Comparison of ENCODE assay signal across 9 cellular contexts in genomic region chr12:104050436-104050835, GRCh38. TPM values are rescaled to one million over a fixed set of nuclear protein-coding genes. Genes with fewer than 3 reads are reported as not detected.
DNase-seq lines count a peak whose midpoint lies in the region; ATAC-seq and TF ChIP-seq lines count a peak whose summit lies in the region.
"Had no signal": no experiment of that assay in that cellular context is flagged by ENCODE, and none has a peak within 500 bp of the region (broad histone marks: within the 10 kb centered on the region; RNA-seq: fewer than 3 reads in every experiment).

No MANE protein-coding gene starts in this region.

- H3K27me3 ChIP-seq in MM.1S (replicated peaks; ENCODE audit: insufficient read depth, low read length) (no peaks in the 10 kb centered on the region), dorsolateral prefrontal cortex (peaks cover 0 to 7% (median 0%) of the 10 kb centered on the region in 45 donors), mucosa of rectum (ENCODE audit: control insufficient read depth in 2 of 2, insufficient read depth in 2 of 2, low read length in 2 of 2) (peaks cover 5 to 10% of the 10 kb centered on the region in 2 donors), upper lobe of left lung (no peaks in the 10 kb centered on the region)

- DNase-seq in MM.1S (no peak), dorsolateral prefrontal cortex (no peak), upper lobe of left lung (no peak), NCI-H2081 (lab: John Stamatoyannopoulos, UW) (no peak)
- DNase-seq in stimulated activated CD4-positive, alpha-beta T cell treated with anti-CD3 and anti-CD28 coated beads, Interleukin-1b, Interleukin-23, amount 100 ng/mL, for 48 hours = no peak
- DNase-seq: activated naive CD4-positive, alpha-beta T cell; NCI-H510A had no signal

- H3K4me2 ChIP-seq in MM.1S (ENCODE audit: low read depth, low read length) = peak overlapping the region; percentile 63

- no peaks in the 10 kb centered on the region for H3K9me2 ChIP-seq in MM.1S (replicated peaks; ENCODE audit: insufficient read depth, low read length)

- H3K4me3 ChIP-seq in MM.1S (ENCODE audit: low read length) = no peak overlapping the region; the same call in 1 of the 2 replicates
- peak overlapping the region in 54 of 59 donors; percentile 2 to 63 (median 40) for H3K4me3 ChIP-seq in dorsolateral prefrontal cortex
- peak overlapping the region; percentile 59 to 66 for H3K4me3 ChIP-seq in mucosa of rectum (ENCODE audit: low read length in 2 of 2)
- peak overlapping the region in 3 of 4 donors; percentile 35 to 52 (median 50) for H3K4me3 ChIP-seq in upper lobe of left lung

- no peak overlapping the region for H3K9ac ChIP-seq in MM.1S (ENCODE audit: low read length)
- peak overlapping the region; percentile 14 to 49 for H3K9ac ChIP-seq in mucosa of rectum (ENCODE audit: low read depth in 1 of 2, low read length in 2 of 2)

- no peak for TF ChIP-seq CTCF in MM.1S (IDR thresholded peaks at IDR 0.05; ENCODE audit: low read length)
- no peak for TF ChIP-seq CTCF in dorsolateral prefrontal cortex (IDR thresholded peaks at IDR 0.05 in 54 of 56, conservative IDR thresholded peaks at IDR 0.05 in 2 of 56; ENCODE audit: low read depth in 1 of 56, partially characterized antibody in 56 of 56)
- TF ChIP-seq CTCF in upper lobe of left lung (IDR thresholded peaks at IDR 0.05) = no peak

- peaks cover 2% of the 10 kb centered on the region; the same call in 1 of the 2 replicates for H3K4me1 ChIP-seq in MM.1S (ENCODE audit: low read length)
- peaks cover 0 to under 1% of the 10 kb centered on the region in 2 donors for H3K4me1 ChIP-seq in mucosa of rectum (ENCODE audit: control insufficient read depth in 2 of 2, insufficient read depth in 2 of 2, low read length in 2 of 2)
- H3K4me1 ChIP-seq in upper lobe of left lung = peaks cover under 1 to 13% (median 8%) of the 10 kb centered on the region in 4 donors

- no peak for TF ChIP-seq EP300 in upper lobe of left lung (IDR thresholded peaks at IDR 0.05)

- no peaks in the 10 kb centered on the region for H3K9me3 ChIP-seq in MM.1S (replicated peaks; ENCODE audit: insufficient read depth, low read length)
- no peaks in the 10 kb centered on the region for H3K9me3 ChIP-seq in mucosa of rectum (ENCODE audit: control insufficient read depth in 2 of 2, low read length in 2 of 2)
- no peaks in the 10 kb centered on the region for H3K9me3 ChIP-seq in upper lobe of left lung

- H3K36me3 ChIP-seq in MM.1S (replicated peaks; ENCODE audit: insufficient read depth, low read length) (no peaks in the 10 kb centered on the region), mucosa of rectum (ENCODE audit: control insufficient read depth in 2 of 2, insufficient read depth in 2 of 2, low read length in 2 of 2) (no peaks in the 10 kb centered on the region), upper lobe of left lung (no peaks in the 10 kb centered on the region)

- peak in 1 of 2 donors; percentile 47 for ATAC-seq in upper lobe of left lung (ENCODE audit: low FRiP score in 2 of 2)
- no peak for ATAC-seq in HG03280 (IDR thresholded peaks at IDR 0.05; ENCODE audit: unreplicated experiment)

- no peaks in the 10 kb centered on the region for H3F3A ChIP-seq in MM.1S (ENCODE audit: insufficient read depth, low read length)

- H3K79me2 ChIP-seq in MM.1S (ENCODE audit: low read length) = no peaks in the 10 kb centered on the region

- WGBS in upper lobe of left lung, 2 donors = 31 to 48% methylated on average over 3 of the region's 3 CpGs

- TF ChIP-seq POLR2A in upper lobe of left lung (IDR thresholded peaks at IDR 0.05) = no peak

- H4K20me1 ChIP-seq in MM.1S (ENCODE audit: insufficient read depth, low read length) = no peaks in the 10 kb centered on the region

- peak overlapping the region; percentile 53; the same call in 1 of the 2 replicates for H2AFZ ChIP-seq in MM.1S (ENCODE audit: low read length)

- H3K27ac ChIP-seq in MM.1S (ENCODE audit: low read length) (no peak overlapping the region), dorsolateral prefrontal cortex (no peak overlapping the region), mucosa of rectum (ENCODE audit: low read depth in 2 of 2, low read length in 2 of 2) (peak overlapping the region; percentile 11 to 26), upper lobe of left lung (peak overlapping the region in 2 of 4 donors; percentile 26 to 53)

- intact Hi-C loops in dorsolateral prefrontal cortex (cut with DNase I) = no loop called here

RNA-seq across cellular contexts. Expression of gene GLT8D2, which starts 0.4 kb away (rescaled TPM):
- 10 to 100 TPM in 4 of 120 experiments, 1 to 10 TPM in 116; 2.6 to 11.7 (median 5.9) TPM for total RNA-seq in dorsolateral prefrontal cortex
- 1 to 10 TPM in 5 of 6 donors, not detected in 1; 2.4 to 9.5 (median 5.3) TPM for total RNA-seq in upper lobe of left lung

RNA-seq across cellular contexts. Expression of gene HCFC2, which starts 13.9 kb away (rescaled TPM):
- total RNA-seq in dorsolateral prefrontal cortex (10 to 100 TPM; 20.2 to 33.3 (median 27.6) TPM), upper lobe of left lung (10 to 100 TPM; 10.3 to 28.2 (median 15.8) TPM)

Comparison
In these comparisons a context has a peak if more than half of its experiments do, and no peak if none do; other contexts are left out.
1. H3K27ac ChIP-seq: peak in mucosa of rectum (2 of 2); none in MM.1S (single experiment) and dorsolateral prefrontal cortex (0 of 59).